In genomic region chr3:24604215-24604614, GRCh38 we compare ENCODE assay signal across 27 cellular contexts.
"Had no signal": no experiment of that assay in that cellular context is flagged by ENCODE, and none has a peak within 500 bp of the region (broad histone marks: within the 10 kb centered on the region; RNA-seq: fewer than 3 reads in every experiment).

No MANE protein-coding gene starts in this region.

- ATAC-seq: activated CD4-positive, CD25-positive, alpha-beta regulatory T cell treated with anti-CD3 and anti-CD28 coated beads, Interleukin-2, amount 50 U/mL, for 24 hours; activated CD8-positive, alpha-beta T cell treated with anti-CD3 and anti-CD28 coated beads for 36 hours; activated T-cell treated with anti-CD3 and anti-CD28 coated beads, Interleukin-2, amount 50 U/mL, for 72 hours had no signal

- DNase-seq: activated CD4-positive, alpha-beta T cell treated with anti-CD3 and anti-CD28 coated beads for 4 hours; activated CD8-positive, alpha-beta memory T cell treated with anti-CD3 and anti-CD28 coated beads, Interleukin-2, amount 50 U/mL, for 4 hours; activated CD8-positive, alpha-beta T cell treated with anti-CD3 and anti-CD28 coated beads for 36 hours; activated gamma-delta T cell treated with Interleukin-2 at 50 U/mL for 16 hours; activated naive CD4-positive, alpha-beta T cell treated with anti-CD3 and anti-CD28 coated beads, Interleukin-2, amount 10 ng/mL, durations not matched to agents 7 days and 5 days; activated naive CD8-positive, alpha-beta T cell treated with anti-CD3 and anti-CD28 coated beads, Interleukin-2, amount 10 ng/mL, durations not matched to agents 7 days and 5 days; activated T-cell treated with anti-CD3 and anti-CD28 coated beads, Interleukin-2, amount 50 U/mL, for 72 hours; adrenal gland; anterior cingulate cortex; MG63; NCI-H1105; NCI-H1436; NCI-H1694 treated with DMSO at 0.1 percent for 48 hours; NCI-H2029 treated with DMSO at 0.1 percent for 48 hours; NCI-H2171; NCI-H2227 treated with DMSO at 0.1 percent for 48 hours; NCI-H446 treated with DMSO at 0.1 percent for 48 hours; NCI-H524 treated with DMSO at 0.1 percent for 48 hours; NCI-H82; Peyer's patch; Right ventricle myocardium superior; SJCRH30; SK-N-SH; T-helper 1 cell; WERI-Rb-1 had no signal

- H3K4me3 ChIP-seq: adrenal gland, MG63, Peyer's patch, SJCRH30 had no signal

- H3K36me3 ChIP-seq: adrenal gland, MG63, Peyer's patch, SJCRH30, WERI-Rb-1 had no signal

- H3K27me3 ChIP-seq: adrenal gland, MG63, Peyer's patch, SJCRH30 had no signal

- H3K4me1 ChIP-seq: Peyer's patch, SJCRH30 had no signal

- H3K27ac ChIP-seq: adrenal gland, Peyer's patch, RWPE1, SJCRH30, WERI-Rb-1 had no signal

- H3K9me3 ChIP-seq: adrenal gland, MG63, Peyer's patch, SJCRH30, SK-N-SH had no signal
